ENCODE assay signal across 8 cellular contexts in the genomic region with DNA sequence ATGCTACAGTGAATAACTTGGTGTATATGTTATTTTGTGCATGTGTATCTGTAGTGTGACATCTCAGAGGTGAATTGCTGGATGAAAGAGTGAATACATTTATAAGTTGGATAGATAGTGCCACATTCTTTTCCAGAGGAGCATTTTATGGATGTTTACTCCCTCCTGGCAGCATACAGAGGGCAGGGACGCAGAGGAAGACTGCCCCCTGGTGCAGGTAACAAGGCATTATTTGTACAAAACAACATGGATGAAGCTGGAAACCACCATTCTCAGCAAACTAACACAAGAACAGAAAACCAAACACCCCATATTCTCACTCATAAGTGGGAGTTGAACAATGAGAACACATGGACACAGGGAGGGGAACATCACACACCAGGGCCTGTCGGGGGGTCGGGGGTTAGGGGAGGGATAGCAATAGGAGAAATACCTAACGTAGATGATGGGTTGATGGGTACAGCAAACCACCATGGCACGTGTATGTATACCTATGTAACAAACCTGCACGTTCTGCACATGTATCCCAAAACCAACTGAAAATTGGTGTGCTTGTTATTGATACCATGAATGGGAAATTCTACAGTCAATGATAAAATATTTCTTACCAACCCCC. TPM values are rescaled to one million over a fixed set of nuclear protein-coding genes. Genes with fewer than 3 reads are reported as not detected.
DNase-seq lines count a peak whose midpoint lies in the region; ATAC-seq and TF ChIP-seq lines count a peak whose summit lies in the region.

No MANE protein-coding gene starts in this region.

- WGBS in heart left ventricle, 4 donors, result 58 to 61% (median 59%) methylated on average over 6 of the region's 6 CpGs
- 0 to 61% methylated on average over 1 to 5 of the region's 6 CpGs for WGBS in transverse colon (ENCODE audit: low coverage in 1 of 2), 2 donors

- DNase-seq in SIG-M5 treated with dmso at 0.1 percent for 504 hours (lab: John Stamatoyannopoulos, UW; ENCODE audit: unreplicated experiment), result peak; percentile 16
- DNase-seq in SIG-M5 (lab: John Stamatoyannopoulos, UW), result no peak
- DNase-seq in OCI-M1 (lab: John Stamatoyannopoulos, UW), result peak; percentile 11
- DNase-seq in heart left ventricle, result no peak
- DNase-seq in transverse colon, result no peak

- TF ChIP-seq EP300 in transverse colon (IDR thresholded peaks at IDR 0.05; ENCODE audit: low read depth), result no peak

- H3K4me1 ChIP-seq in heart left ventricle, result no peaks in the 10 kb centered on the region
- H3K4me1 ChIP-seq in transverse colon, result no peaks in the 10 kb centered on the region

- H3K4me3 ChIP-seq in heart left ventricle, result no peak overlapping the region
- H3K4me3 ChIP-seq in transverse colon, result no peak overlapping the region

- H3K36me3 ChIP-seq in heart left ventricle (no peaks in the 10 kb centered on the region), transverse colon (no peaks in the 10 kb centered on the region)

- peak in 11 of 12 donors; percentile 28 to 59 (median 47) for TF ChIP-seq CTCF in heart left ventricle (IDR thresholded peaks at IDR 0.05)
- peak in 3 of 5 experiments; percentile 9 to 38 (median 20) for TF ChIP-seq CTCF in transverse colon (IDR thresholded peaks at IDR 0.05)

- no peak for TF ChIP-seq POLR2A in heart left ventricle (IDR thresholded peaks at IDR 0.05)
- no peak for TF ChIP-seq POLR2A in transverse colon (IDR thresholded peaks at IDR 0.05)

- H3K9me3 ChIP-seq in heart left ventricle (no peaks in the 10 kb centered on the region), transverse colon (no peaks in the 10 kb centered on the region)

- ATAC-seq in heart left ventricle (peak in 3 of 4 donors; percentile 55 to 70 (median 57)), HG02678 (IDR thresholded peaks at IDR 0.05; ENCODE audit: unreplicated experiment) (no peak), GM19455 (IDR thresholded peaks at IDR 0.05; ENCODE audit: unreplicated experiment) (no peak), GM21619 (IDR thresholded peaks at IDR 0.05; ENCODE audit: unreplicated experiment) (no peak)

- intact Hi-C loops in heart left ventricle (cut with DNase I) (loop anchor here in 8 of 10 donors (2.0 to 10.0 kb wide), 4 partner anchors 65 to 545 kb away; no protein-coding TSS in a partner anchor), transverse colon (cut with DNase I; ENCODE audit: low total_unique reads) (no loop called here)

- in situ Hi-C loops in transverse colon (cut with MboI; ENCODE audit: low pct_ligation_motif_present in 1 of 4, low pct_unique_long_range_greater_than_20kb in 1 of 4, low sequenced_read_pairs in 3 of 4), result no loop called here

- H3K27ac ChIP-seq in heart left ventricle, result no peak overlapping the region
- H3K27ac ChIP-seq in transverse colon, result no peak overlapping the region

- H3K27me3 ChIP-seq in heart left ventricle (peaks cover 0 to 10% (median 0%) of the 10 kb centered on the region in 9 donors), transverse colon (peaks cover 6% of the 10 kb centered on the region)

RNA-seq across cellular contexts. Expression of a gene that starts 57.9 kb away (rescaled TPM):
- 1 to 10 TPM in 7 of 9 donors, under 1 TPM in 2; 0.14 to 9.5 (median 3.4) TPM for total RNA-seq in heart left ventricle
- polyA plus RNA-seq in heart left ventricle, result 1 to 10 TPM; 1.1 to 2.9 TPM
- under 1 TPM in 2 of 4 donors, not detected in 2; 0.14 to 0.64 TPM for total RNA-seq in transverse colon

Comparison
In these comparisons a context has a peak if more than half of its experiments do, and no peak if none do; other contexts are left out.
1. DNase-seq: peak in SIG-M5 treated with dmso at 0.1 percent for 504 hours (single experiment) and OCI-M1 (single experiment); none in SIG-M5 (single experiment), heart left ventricle (0 of 5) and transverse colon (single experiment).
2. ATAC-seq: peak in heart left ventricle (3 of 4); none in HG02678 (single experiment), GM19455 (single experiment) and GM21619 (single experiment).